19 cellular contexts compared by ENCODE assay signal in genomic region chr4:48275694-48276093, GRCh38. TPM values are rescaled to one million over a fixed set of nuclear protein-coding genes. Genes with fewer than 3 reads are reported as not detected.
"Had no signal": no experiment of that assay in that cellular context is flagged by ENCODE, and none has a peak within 500 bp of the region (broad histone marks: within the 10 kb centered on the region; RNA-seq: fewer than 3 reads in every experiment).

No MANE protein-coding gene starts in this region.

- ATAC-seq: sciatic nerve; stimulated activated memory B cell treated with anti-CD40 and anti-IgM and Interleukin-4, amounts not matched to agents 10 μg/mL and 1 μg/mL and 100 μg/mL, for 72 hours had no signal

- H3K36me3 Mint-ChIP-seq: mesothelial cell of epicardium, neural progenitor cell, type B pancreatic cell had no signal

- H3K4me1 Mint-ChIP-seq: nephron, neural progenitor cell had no signal

- DNase-seq: cortex of kidney; effector memory CD8-positive, alpha-beta T cell; hypothalamus; islet precursor cell; naive thymus-derived CD4-positive, alpha-beta T cell; stimulated activated CD4-positive, alpha-beta T cell treated with anti-CD3 and anti-CD28 coated beads, Interleukin-2, amount 100 ng/mL, for 24 hours; stimulated activated CD4-positive, alpha-beta T cell treated with anti-CD3 and anti-CD28 coated beads, Interleukin-4, amount 100 ng/mL, for 24 hours; stimulated activated naive CD8-positive, alpha-beta T cell treated with anti-CD3 and anti-CD28 coated beads, Interleukin-15, Interleukin-2, amounts not matched to agents 100 U/mL and 50 U/mL, for 24 hours; substantia nigra; testis; tibial artery had no signal

- H3K9me3 Mint-ChIP-seq: effector memory CD8-positive, alpha-beta T cell; immature natural killer cell; mesothelial cell of epicardium; type B pancreatic cell had no signal

- H3K4me3 Mint-ChIP-seq: effector memory CD8-positive, alpha-beta T cell; immature natural killer cell; mesothelial cell of epicardium; naive thymus-derived CD4-positive, alpha-beta T cell; nephron; neural progenitor cell; stimulated activated memory B cell treated with anti-CD40 and anti-IgM and Interleukin-4, amounts not matched to agents 10 μg/mL and 1 μg/mL and 100 μg/mL, for 72 hours; type B pancreatic cell had no signal

- H3K27ac Mint-ChIP-seq: effector memory CD8-positive, alpha-beta T cell; immature natural killer cell; mesothelial cell of epicardium; naive thymus-derived CD4-positive, alpha-beta T cell; nephron; neural progenitor cell; stimulated activated memory B cell treated with anti-CD40 and anti-IgM and Interleukin-4, amounts not matched to agents 10 μg/mL and 1 μg/mL and 100 μg/mL, for 72 hours; type B pancreatic cell had no signal

RNA-seq across cellular contexts. Expression of gene TEC, which starts 6.1 kb away (rescaled TPM):
- total RNA-seq: osteocyte had no signal
